ENCODE assay signal across 12 cellular contexts in genomic region chr1:169321539-169321938, GRCh38. TPM values are rescaled to one million over a fixed set of nuclear protein-coding genes. Genes with fewer than 3 reads are reported as not detected.
A peak's percentile ranks its signal among the peaks of the same experiment; 100 is the strongest.
DNase-seq lines count a peak whose midpoint lies in the region; ATAC-seq, FAIRE-seq and TF ChIP-seq lines count a peak whose summit lies in the region.
"Had no signal": no experiment of that assay in that cellular context is flagged by ENCODE, and none has a peak within 500 bp of the region (broad histone marks: within the 10 kb centered on the region; RNA-seq: fewer than 3 reads in every experiment).

No MANE protein-coding gene starts in this region.

- ATAC-seq in foreskin keratinocyte (peak; percentile 89), GM18517 (IDR thresholded peaks at IDR 0.05; ENCODE audit: unreplicated experiment) (no peak), GM18858 (IDR thresholded peaks at IDR 0.05; ENCODE audit: unreplicated experiment) (no peak)
- ATAC-seq: naive thymus-derived CD4-positive, alpha-beta T cell; T-helper 17 cell had no signal

- H3K4me1 ChIP-seq in foreskin keratinocyte: peaks cover 8% of the 10 kb centered on the region

- no peak for TF ChIP-seq CTCF in foreskin keratinocyte (conservative IDR thresholded peaks at IDR 0.05)
- no peak for TF ChIP-seq CTCF in GM10266 (IDR thresholded peaks at IDR 0.05; ENCODE audit: control insufficient read depth, insufficient read depth, low read depth, missing control alignments)

- H3K27me3 ChIP-seq in foreskin keratinocyte: no peaks in the 10 kb centered on the region
- H3K27me3 ChIP-seq: sigmoid colon had no signal

- DNase-seq in Daoy (ENCODE audit: low read depth) (peak; percentile 19), HTR-8/SVneo (ENCODE audit: insufficient read length, low spot score) (peak; percentile 39), foreskin keratinocyte (peak; percentile 13 to 45), GM10266 (ENCODE audit: extremely low spot score) (no peak), dermis blood vessel endothelial cell (no peak)
- DNase-seq: activated naive CD4-positive, alpha-beta T cell treated with anti-CD3 and anti-CD28 coated beads, Interleukin-2, amount 50 U/mL, for 16 hours; naive thymus-derived CD4-positive, alpha-beta T cell; sigmoid colon; T-helper 17 cell had no signal

- H3K27ac ChIP-seq in foreskin keratinocyte: no peak overlapping the region
- H3K27ac ChIP-seq: sigmoid colon had no signal

- FAIRE-seq in HTR-8/SVneo (lab: Jason Lieb, UNC): no peak
- peak; percentile 40 for FAIRE-seq in TTC549 (lab: Jason Lieb, UNC)

RNA-seq across cellular contexts. Expression of gene NME7, which starts 46.1 kb away (rescaled TPM):
- 67.1 and 109 TPM in 2 replicates for total RNA-seq in Daoy (2014; rRNA removed; shearing (Covaris generic))
- 37.6 and 38.2 TPM in 2 replicates for total RNA-seq in foreskin keratinocyte
- polyA plus RNA-seq in foreskin keratinocyte: 29.5 and 33.5 TPM in 2 replicates
- 18.0 and 26.8 TPM in 2 replicates for total RNA-seq in dermis blood vessel endothelial cell

RNA-seq across cellular contexts. Expression of gene BLZF1, which starts 46.5 kb away (rescaled TPM):
- total RNA-seq in Daoy (2014; rRNA removed; shearing (Covaris generic)): 47.4 and 49.4 TPM in 2 replicates
- total RNA-seq in foreskin keratinocyte (34.4 and 38.2 TPM in 2 replicates), dermis blood vessel endothelial cell (26.0 and 30.5 TPM in 2 replicates)
- polyA plus RNA-seq in foreskin keratinocyte: 13.9 and 15.1 TPM in 2 replicates

Comparison
In these comparisons a context has a peak if more than half of its experiments do, and no peak if none do; other contexts are left out.
1. DNase-seq: peak in Daoy (single experiment), HTR-8/SVneo (single experiment) and foreskin keratinocyte (2 of 2); none in GM10266 (single experiment) and dermis blood vessel endothelial cell (single experiment).